ENCODE assay signal across 14 cellular contexts in genomic region chr11:92314499-92314898, GRCh38.
DNase-seq lines count a peak whose midpoint lies in the region; ATAC-seq and TF ChIP-seq lines count a peak whose summit lies in the region.
"Had no signal": no experiment of that assay in that cellular context is flagged by ENCODE, and none has a peak within 500 bp of the region (broad histone marks: within the 10 kb centered on the region; RNA-seq: fewer than 3 reads in every experiment).

No MANE protein-coding gene starts in this region.

- no peaks in the 10 kb centered on the region for H4K20me1 ChIP-seq in PC-9 (ENCODE audit: insufficient read depth)

- no TSS peak for BruUV-seq in PC-9 (replicated peaks; lab: Mats Ljungman, UMichigan)

- H3K4me2 ChIP-seq in PC-9: no peak overlapping the region
- H3K4me2 ChIP-seq: A549 had no signal

- H3K27me3 Mint-ChIP-seq in activated naive CD8-positive, alpha-beta T cell treated with anti-CD3 and anti-CD28 coated beads, Interleukin-2, amount 50 U/mL, for 24 hours: no peaks in the 10 kb centered on the region

- CTCF ChIA-PET in PC-9 (lab: Charles Lee): no interaction called here

- H3K27ac Mint-ChIP-seq in activated naive CD8-positive, alpha-beta T cell treated with anti-CD3 and anti-CD28 coated beads, Interleukin-2, amount 50 U/mL, for 24 hours: no peak overlapping the region
- H3K27ac Mint-ChIP-seq: activated CD8-positive, alpha-beta T cell treated with anti-CD3 and anti-CD28 coated beads, Interleukin-2, amount 10 ng/mL, durations not matched to agents 7 days and 5 days; activated T-helper 2 cell treated with anti-CD3 and anti-CD28 coated beads, Interferon-gamma antibody, Interleukin-2, Interleukin-4, amounts not matched to agents 10 μg/mL and 5 μg/mL and 100 μg/mL, durations not matched to agents 14 hours and 24 hours and 36 hours; CD4-positive, alpha-beta T cell had no signal

- H3K4me1 Mint-ChIP-seq in activated naive CD8-positive, alpha-beta T cell treated with anti-CD3 and anti-CD28 coated beads, Interleukin-2, amount 50 U/mL, for 24 hours: no peaks in the 10 kb centered on the region

- no peaks in the 10 kb centered on the region for H3K36me3 Mint-ChIP-seq in activated naive CD8-positive, alpha-beta T cell treated with anti-CD3 and anti-CD28 coated beads, Interleukin-2, amount 50 U/mL, for 24 hours (ENCODE audit: low read depth)

- no peak for TF ChIP-seq CTCF in PC-9 (conservative IDR thresholded peaks at IDR 0.05)

- H3K4me3 ChIP-seq in right cardiac atrium (ENCODE audit: low read length) (no peak overlapping the region), PC-9 (no peak overlapping the region)
- H3K4me3 ChIP-seq: A549, HAP-1 had no signal

- H3F3A ChIP-seq in PC-9 (ENCODE audit: insufficient read depth, low read depth): no peaks in the 10 kb centered on the region

- H3K27me3 ChIP-seq in right cardiac atrium (ENCODE audit: control insufficient read depth, insufficient read depth) (peaks cover 3% of the 10 kb centered on the region), PC-9 (ENCODE audit: insufficient read depth, low read depth) (no peaks in the 10 kb centered on the region)

- POLR2A ChIA-PET in PC-9 (lab: Charles Lee; ENCODE audit: unreplicated experiment): no interaction called here

- no peaks in the 10 kb centered on the region for H3K79me2 ChIP-seq in PC-9 (ENCODE audit: low read depth)

- WGBS in right cardiac atrium: 2% methylated on average over 1 of the region's 1 CpG

- H3K9me3 ChIP-seq in right cardiac atrium (ENCODE audit: control insufficient read depth, low read length): no peaks in the 10 kb centered on the region
- no peaks in the 10 kb centered on the region for H3K9me3 ChIP-seq in PC-9 (ENCODE audit: insufficient read depth, low read depth)
- H3K9me3 ChIP-seq: A549, HAP-1 had no signal

- DNase-seq in right cardiac atrium (no peak), left ventricle myocardium superior (no peak), cerebellum (ENCODE audit: low spot score) (peak; percentile 1), midbrain (lab: John Stamatoyannopoulos, UW) (peak; percentile 16), PC-9 (no peak)
- no peak for DNase-seq in stimulated activated naive CD4-positive, alpha-beta T cell (lab: John Stamatoyannopoulos, UW)
- DNase-seq in stimulated activated CD4-positive, alpha-beta T cell treated with anti-CD3 and anti-CD28 coated beads, Interleukin-4, amount 100 ng/mL, for 1 hour: no peak
- no peak for DNase-seq in activated naive CD8-positive, alpha-beta T cell treated with anti-CD3 and anti-CD28 coated beads, Interleukin-2, amount 50 U/mL, for 24 hours
- DNase-seq: activated CD8-positive, alpha-beta T cell treated with anti-CD3 and anti-CD28 coated beads, Interleukin-2, amount 10 ng/mL, durations not matched to agents 7 days and 5 days; CD4-positive, alpha-beta T cell; NCI-H774 had no signal

- no peak overlapping the region for H3K27ac ChIP-seq in right cardiac atrium (ENCODE audit: low read length)
- H3K27ac ChIP-seq in PC-9: no peak overlapping the region
- H3K27ac ChIP-seq: A549 had no signal

- H3K9me2 ChIP-seq in PC-9 (ENCODE audit: insufficient read depth): no peaks in the 10 kb centered on the region

- ATAC-seq in right cardiac atrium (peak; percentile 55 to 95), left ventricle myocardium superior (no peak)
- no peak for ATAC-seq in activated naive CD8-positive, alpha-beta T cell treated with anti-CD3 and anti-CD28 coated beads, Interleukin-2, amount 50 U/mL, for 24 hours
- ATAC-seq: A549; activated CD8-positive, alpha-beta T cell treated with anti-CD3 and anti-CD28 coated beads, Interleukin-2, amount 10 ng/mL, durations not matched to agents 7 days and 5 days had no signal

- H3K36me3 ChIP-seq in PC-9 (ENCODE audit: low read depth): no peaks in the 10 kb centered on the region
- H3K36me3 ChIP-seq: HAP-1 had no signal

- no peaks in the 10 kb centered on the region for H3K9me3 Mint-ChIP-seq in activated naive CD8-positive, alpha-beta T cell treated with anti-CD3 and anti-CD28 coated beads, Interleukin-2, amount 50 U/mL, for 24 hours
- H3K9me3 Mint-ChIP-seq: activated T-helper 2 cell treated with anti-CD3 and anti-CD28 coated beads, Interferon-gamma antibody, Interleukin-2, Interleukin-4, amounts not matched to agents 10 μg/mL and 5 μg/mL and 100 μg/mL, durations not matched to agents 14 hours and 24 hours and 36 hours; CD4-positive, alpha-beta T cell had no signal

- no peak overlapping the region for H2AFZ ChIP-seq in PC-9

- H3K4me3 Mint-ChIP-seq in activated naive CD8-positive, alpha-beta T cell treated with anti-CD3 and anti-CD28 coated beads, Interleukin-2, amount 50 U/mL, for 24 hours: no peak overlapping the region
- H3K4me3 Mint-ChIP-seq: activated CD8-positive, alpha-beta T cell treated with anti-CD3 and anti-CD28 coated beads, Interleukin-2, amount 10 ng/mL, durations not matched to agents 7 days and 5 days; CD4-positive, alpha-beta T cell had no signal

- H3K4me1 ChIP-seq in right cardiac atrium (ENCODE audit: control insufficient read depth, insufficient read depth, low read length): no peaks in the 10 kb centered on the region
- H3K4me1 ChIP-seq in PC-9 (replicated peaks; ENCODE audit: insufficient read depth): no peaks in the 10 kb centered on the region
- H3K4me1 ChIP-seq: A549, HAP-1 had no signal

- intact Hi-C loops in right cardiac atrium (cut with DNase I) (no loop called here), left ventricle myocardium superior (cut with micrococcal nuclease) (no loop called here), PC-9 (cut with micrococcal nuclease; ENCODE audit: unreplicated experiment) (no loop called here)

Comparison
In these comparisons a context has a peak if more than half of its experiments do, and no peak if none do; other contexts are left out.
1. ATAC-seq: peak in right cardiac atrium (2 of 2); none in left ventricle myocardium superior (single experiment) and activated naive CD8-positive, alpha-beta T cell treated with anti-CD3 and anti-CD28 coated beads, Interleukin-2, amount 50 U/mL, for 24 hours (single experiment).
2. DNase-seq: peak in cerebellum (single experiment) and midbrain (single experiment); none in right cardiac atrium (0 of 3), left ventricle myocardium superior (single experiment), stimulated activated naive CD4-positive, alpha-beta T cell (0 of 6), PC-9 (0 of 2), stimulated activated CD4-positive, alpha-beta T cell treated with anti-CD3 and anti-CD28 coated beads, Interleukin-4, amount 100 ng/mL, for 1 hour (single experiment) and activated naive CD8-positive, alpha-beta T cell treated with anti-CD3 and anti-CD28 coated beads, Interleukin-2, amount 50 U/mL, for 24 hours (single experiment).